ENCODE assay signal across 16 cellular contexts in genomic region chr16:88904676-88905365, GRCh38. TPM values are rescaled to one million over a fixed set of nuclear protein-coding genes. Genes with fewer than 3 reads are reported as not detected.
"Had no signal": no experiment of that assay in that cellular context is flagged by ENCODE, and none has a peak within 500 bp of the region (broad histone marks: within the 10 kb centered on the region; RNA-seq: fewer than 3 reads in every experiment).

No MANE protein-coding gene starts in this region.

- H3K27me3 Mint-ChIP-seq: activated CD4-positive, alpha-beta T cell treated with anti-CD3 and anti-CD28 coated beads, Interleukin-2, amount 10 ng/mL, durations not matched to agents 24 days and 14 days; activated naive CD8-positive, alpha-beta T cell; naive B cell had no signal

- H3K27ac ChIP-seq: parathyroid adenoma, suprapubic skin had no signal

- H3K9ac ChIP-seq: parathyroid adenoma had no signal

- H3K4me3 Mint-ChIP-seq: activated CD4-positive, alpha-beta T cell treated with anti-CD3 and anti-CD28 coated beads, Interleukin-2, amount 10 ng/mL, durations not matched to agents 24 days and 14 days; activated naive CD8-positive, alpha-beta T cell; activated T-cell treated with anti-CD3 and anti-CD28 coated beads, Interleukin-2, amount 50 U/mL, for 72 hours; brain had no signal

- H3K79me2 ChIP-seq: parathyroid adenoma had no signal

- H3K9me3 Mint-ChIP-seq: activated CD4-positive, alpha-beta T cell treated with anti-CD3 and anti-CD28 coated beads, Interleukin-2, amount 10 ng/mL, durations not matched to agents 24 days and 14 days; activated T-cell treated with anti-CD3 and anti-CD28 coated beads, Interleukin-2, amount 50 U/mL, for 72 hours; brain; naive B cell had no signal

- H3K9me3 ChIP-seq: gastrocnemius medialis, heart left ventricle, suprapubic skin had no signal

- ATAC-seq: gastrocnemius medialis; stimulated activated naive CD8-positive, alpha-beta T cell treated with anti-CD3 and anti-CD28 coated beads, Interleukin-15, Interleukin-2, amounts not matched to agents 100 U/mL and 50 U/mL, for 24 hours had no signal

- H3K27ac Mint-ChIP-seq: activated CD4-positive, alpha-beta T cell treated with anti-CD3 and anti-CD28 coated beads, Interleukin-2, amount 10 ng/mL, durations not matched to agents 24 days and 14 days; activated naive CD8-positive, alpha-beta T cell; activated T-cell treated with anti-CD3 and anti-CD28 coated beads, Interleukin-2, amount 50 U/mL, for 72 hours; brain had no signal

- H3K27me3 ChIP-seq: gastrocnemius medialis, heart left ventricle, suprapubic skin had no signal

- H2AFZ ChIP-seq: parathyroid adenoma had no signal

- H3K4me3 ChIP-seq: gastrocnemius medialis, skin epidermis, suprapubic skin had no signal

- H3K36me3 ChIP-seq: gastrocnemius medialis had no signal

- H3K4me1 Mint-ChIP-seq: activated CD4-positive, alpha-beta T cell treated with anti-CD3 and anti-CD28 coated beads, Interleukin-2, amount 10 ng/mL, durations not matched to agents 24 days and 14 days had no signal

- H3K4me1 ChIP-seq: parathyroid adenoma had no signal

- DNase-seq: activated CD4-positive, alpha-beta T cell treated with anti-CD3 and anti-CD28 coated beads, Interleukin-2, amount 10 ng/mL, durations not matched to agents 24 days and 14 days; activated CD4-positive, CD25-positive, alpha-beta regulatory T cell; activated gamma-delta T cell; effector memory CD4-positive, alpha-beta T cell; gastrocnemius medialis; heart left ventricle; mammary epithelial cell; naive B cell; trophoblast cell had no signal

RNA-seq across cellular contexts. Expression of gene PABPN1L, which starts 38.4 kb away (rescaled TPM):
- total RNA-seq: activated CD4-positive, alpha-beta T cell treated with anti-CD3 and anti-CD28 coated beads, Interleukin-2, amount 10 ng/mL, durations not matched to agents 24 days and 14 days; activated T-cell treated with anti-CD3 and anti-CD28 coated beads, Interleukin-2, amount 50 U/mL, for 72 hours; gastrocnemius medialis; heart left ventricle; mammary epithelial cell; suprapubic skin had no signal
- polyA plus RNA-seq: heart left ventricle, mammary epithelial cell had no signal
